ENCODE assay signal across 19 cellular contexts in genomic region chr6:129568015-129568414, GRCh38.
A peak's percentile ranks its signal among the peaks of the same experiment; 100 is the strongest.
DNase-seq lines count a peak whose midpoint lies in the region; ATAC-seq, FAIRE-seq and TF ChIP-seq lines count a peak whose summit lies in the region.
"Had no signal": no experiment of that assay in that cellular context is flagged by ENCODE, and none has a peak within 500 bp of the region (broad histone marks: within the 10 kb centered on the region; RNA-seq: fewer than 3 reads in every experiment).

No MANE protein-coding gene starts in this region.

- CTCF ChIA-PET in Caco-2 (lab: Charles Lee) (no interaction called here), K562 (lab: Yijun Ruan, JAX; ENCODE audit: low intra/inter-chr PET ratio) (interaction anchor here (2.5 kb wide), 1 partner anchor 69 kb away, joined by 17 read pairs; no protein-coding TSS in a partner anchor), GM10248 (lab: Yijun Ruan, JAX) (interaction anchor here (1.0 to 2.9 kb wide), 4 partner anchors 30 to 1279 kb away, joined by 3 to 13 read pairs (median 4); no protein-coding TSS in a partner anchor)

- H2AFZ ChIP-seq in K562 (ENCODE audit: low read depth, low read length), result no peak overlapping the region
- H2AFZ ChIP-seq: GM23338 had no signal

- WGBS in K562 (ENCODE audit: insufficient coverage, low coverage, missing lambda C conversion rate), result 13% methylated on average over 4 of the region's 4 CpGs

- H3K9me1 ChIP-seq in K562 (ENCODE audit: control insufficient read depth, insufficient read depth, low read length), result no peaks in the 10 kb centered on the region

- no peak overlapping the region for H3K4me2 ChIP-seq in K562 (ENCODE audit: insufficient read depth, low read length)
- H3K4me2 ChIP-seq: A549; BLaER1 treated with 17β-estradiol and CSF1 and Interleukin-3, amounts not matched to agents 10 nM and 100 nM; GM23338 had no signal

- H3K27ac Mint-ChIP-seq in Caco-2 (ENCODE audit: unreplicated experiment), result peak overlapping the region; percentile 23
- H3K27ac Mint-ChIP-seq: CD14-positive monocyte; CD4-positive, alpha-beta T cell; CD8-positive, alpha-beta memory T cell; GM23338; H9 had no signal

- no TSS peak for BruUV-seq in Caco-2 (replicated peaks; lab: Mats Ljungman, UMichigan)
- no TSS peak for BruUV-seq in K562 (replicated peaks; lab: Mats Ljungman, UMichigan)

- intact Hi-C loops in Caco-2 (cut with micrococcal nuclease; ENCODE audit: unreplicated experiment), result no loop called here
- intact Hi-C loops in K562 (cut with micrococcal nuclease), result no loop called here

- no peak for ATAC-seq in K562
- ATAC-seq in GM21723 (IDR thresholded peaks at IDR 0.05; ENCODE audit: unreplicated experiment), result no peak
- ATAC-seq in GM19328 (IDR thresholded peaks at IDR 0.05; ENCODE audit: unreplicated experiment), result no peak
- ATAC-seq: A549 had no signal

- no peak for TF ChIP-seq RAD21 in K562 (CRISPR knock-in tag; conservative IDR thresholded peaks at IDR 0.05 in 1 of 2, IDR thresholded peaks at IDR 0.05 in 1 of 2)

- in situ Hi-C loops in K562 (cut with MboI), result loop anchor here (5.0 kb wide), 1 partner anchor 66 kb away; no protein-coding TSS in a partner anchor

- H3K36me3 ChIP-seq in Caco-2 (ENCODE audit: control insufficient read depth, insufficient read depth, low read length) (no peaks in the 10 kb centered on the region), K562 (ENCODE audit: control insufficient read depth, insufficient read depth, low read length) (no peaks in the 10 kb centered on the region)
- H3K36me3 ChIP-seq: BE2C had no signal

- DNase-seq in Caco-2, result no peak
- DNase-seq in GM12891 (ENCODE audit: insufficient read length, low spot score), result no peak
- no peak for DNase-seq in K562 (ENCODE audit: extremely low read depth in 1 of 4, low spot score in 3 of 4)
- no peak for DNase-seq in GM10248 (ENCODE audit: extremely low spot score)
- DNase-seq: 8988T, DMS153 had no signal

- no peak for TF ChIP-seq EP300 in K562 (IDR thresholded peaks at IDR 0.05; ENCODE audit: low read length)

- peaks cover 27% of the 10 kb centered on the region for H3K4me1 Mint-ChIP-seq in Caco-2 (ENCODE audit: low read depth, unreplicated experiment)
- H3K4me1 Mint-ChIP-seq: CD14-positive monocyte; CD8-positive, alpha-beta memory T cell; GM23338 had no signal

- no peak overlapping the region for H3K27ac ChIP-seq in K562 (ENCODE audit: extremely low read depth, low read depth, low read length)
- H3K27ac ChIP-seq: A549; BLaER1 treated with 17β-estradiol and CSF1 and Interleukin-3, amounts not matched to agents 10 nM and 100 nM had no signal

- FAIRE-seq in GM12891 (lab: Jason Lieb, UNC) (no peak), K562 (lab: Jason Lieb, UNC) (no peak)
- FAIRE-seq: A549, G401.6, GM12878, GM18507 had no signal

- H3K4me3 Mint-ChIP-seq in Caco-2 (ENCODE audit: unreplicated experiment), result no peak overlapping the region
- H3K4me3 Mint-ChIP-seq: CD14-positive monocyte; CD4-positive, alpha-beta T cell; CD8-positive, alpha-beta memory T cell; GM23338; H9 had no signal

- H3K9me3 ChIP-seq in Caco-2 (no peaks in the 10 kb centered on the region), K562 (replicated peaks; ENCODE audit: control insufficient read depth, insufficient read depth, low read depth, low read length) (no peaks in the 10 kb centered on the region)
- H3K9me3 ChIP-seq: A549, BE2C had no signal

- TF ChIP-seq POLR2A in GM12891 (IDR thresholded peaks at IDR 0.05; ENCODE audit: low read depth, low read length), result 0 out of 2 replicates have a peak, but pooled peaks have one; percentile 31
- no peak for TF ChIP-seq POLR2A in K562 (conservative IDR thresholded peaks at IDR 0.05)

- no peak overlapping the region for H3K9ac ChIP-seq in K562 (ENCODE audit: insufficient read depth in 1 of 2, low read depth in 2 of 2, low read length in 2 of 2)
- H3K9ac ChIP-seq: BLaER1 treated with 17β-estradiol and CSF1 and Interleukin-3, amounts not matched to agents 10 nM and 100 nM had no signal

- no peaks in the 10 kb centered on the region for H3K27me3 Mint-ChIP-seq in Caco-2 (ENCODE audit: insufficient read depth, unreplicated experiment)
- H3K27me3 Mint-ChIP-seq: CD4-positive, alpha-beta T cell; CD8-positive, alpha-beta memory T cell had no signal

- peaks cover 10% of the 10 kb centered on the region for H3K36me3 Mint-ChIP-seq in Caco-2 (ENCODE audit: insufficient read depth, unreplicated experiment)

- no peaks in the 10 kb centered on the region for H4K20me1 ChIP-seq in K562 (replicated peaks; ENCODE audit: control insufficient read depth, insufficient read depth, low read length)
- H4K20me1 ChIP-seq: BLaER1 treated with 17β-estradiol and CSF1 and Interleukin-3, amounts not matched to agents 10 nM and 100 nM had no signal

- POLR2A ChIA-PET in Caco-2 (lab: Charles Lee), result no interaction called here
- POLR2A ChIA-PET in K562 (lab: Yijun Ruan, JAX), result no interaction called here
- POLR2A ChIA-PET in GM10248 (lab: Yijun Ruan, JAX), result no interaction called here

- no peak for TF ChIP-seq CTCF in Caco-2 (IDR thresholded peaks at IDR 0.05; ENCODE audit: insufficient read depth in 1 of 2, low read depth in 1 of 2, low read length in 1 of 2, severe bottlenecking in 1 of 2, unreplicated experiment in 1 of 2)
- no peak for TF ChIP-seq CTCF in K562 (IDR thresholded peaks at IDR 0.05 in 2 of 3, conservative IDR thresholded peaks at IDR 0.05 in 1 of 3; ENCODE audit: insufficient read depth in 2 of 3, low read depth in 1 of 3, low read length in 3 of 3)
- TF ChIP-seq CTCF in GM10248 (IDR thresholded peaks at IDR 0.05; ENCODE audit: control extremely low read depth, extremely low read depth, low read depth, missing control alignments), result no peak

- H3K27me3 ChIP-seq in Caco-2 (replicated peaks; ENCODE audit: control insufficient read depth, insufficient read depth, low read length) (no peaks in the 10 kb centered on the region), K562 (ENCODE audit: control insufficient read depth in 2 of 2, insufficient read depth in 2 of 2, low read length in 2 of 2) (no peaks in the 10 kb centered on the region)
- H3K27me3 ChIP-seq: BE2C; BLaER1 treated with 17β-estradiol and CSF1 and Interleukin-3, amounts not matched to agents 10 nM and 100 nM had no signal

- H3K9me3 Mint-ChIP-seq in Caco-2 (ENCODE audit: unreplicated experiment), result peaks cover 20% of the 10 kb centered on the region
- H3K9me3 Mint-ChIP-seq: CD4-positive, alpha-beta T cell had no signal

- peaks cover 31% of the 10 kb centered on the region for H3K4me1 ChIP-seq in Caco-2
- peaks cover 0 to 7% of the 10 kb centered on the region in 2 experiments; a peak in 2 of 5 replicates for H3K4me1 ChIP-seq in K562 (replicated peaks in 1 of 2; ENCODE audit: control insufficient read depth in 2 of 2, insufficient read depth in 2 of 2, low read length in 2 of 2)
- H3K4me1 ChIP-seq: A549; BE2C; BLaER1 treated with 17β-estradiol and CSF1 and Interleukin-3, amounts not matched to agents 10 nM and 100 nM had no signal

- H3K4me3 ChIP-seq in Caco-2 (ENCODE audit: low read depth, low read length) (no peak overlapping the region), K562 (no peak overlapping the region)
- H3K4me3 ChIP-seq: A549; BLaER1 treated with 17β-estradiol and CSF1 and Interleukin-3, amounts not matched to agents 10 nM and 100 nM; GM12878; GM23338 had no signal

- no peaks in the 10 kb centered on the region for H3K79me2 ChIP-seq in K562 (ENCODE audit: control insufficient read depth, insufficient read depth, low read length)

TF ChIP-seq in GM12891, 5 proteins besides CTCF, POLR2A, EP300 and RAD21:
- no peak for TF ChIP-seq PAX5 (IDR thresholded peaks at IDR 0.05; ENCODE audit: insufficient read depth, low read length, severe bottlenecking)
- TF ChIP-seq POU2F2 (IDR thresholded peaks at IDR 0.05; ENCODE audit: low read depth, low read length), result no peak
- TF ChIP-seq POLR2AphosphoS5 (IDR thresholded peaks at IDR 0.05; ENCODE audit: low read depth, low read length), result peak; percentile 54; the same call in 1 of the 2 replicates

TF ChIP-seq in K562, 482 proteins besides CTCF, POLR2A, EP300 and RAD21:
- TF ChIP-seq MEF2D (tag; conservative IDR thresholded peaks at IDR 0.05; ENCODE audit: low read depth), result no peak
- no peak for TF ChIP-seq CEBPG (CRISPR knock-in tag; IDR thresholded peaks at IDR 0.05)
- TF ChIP-seq CEBPG (tag; conservative IDR thresholded peaks at IDR 0.05 in 1 of 2, IDR thresholded peaks at IDR 0.05 in 1 of 2), result no peak
- TF ChIP-seq POLR2AphosphoS2 (IDR thresholded peaks at IDR 0.05; ENCODE audit: low read length), result peak; percentile 24; the same call in 1 of the 2 replicates
- TF ChIP-seq GTF2E2 (tag; IDR thresholded peaks at IDR 0.05), result no peak
TF ChIP-seq in K562: peak in this region for 1.
